1 cellular context compared by ENCODE assay signal in the genomic region with DNA sequence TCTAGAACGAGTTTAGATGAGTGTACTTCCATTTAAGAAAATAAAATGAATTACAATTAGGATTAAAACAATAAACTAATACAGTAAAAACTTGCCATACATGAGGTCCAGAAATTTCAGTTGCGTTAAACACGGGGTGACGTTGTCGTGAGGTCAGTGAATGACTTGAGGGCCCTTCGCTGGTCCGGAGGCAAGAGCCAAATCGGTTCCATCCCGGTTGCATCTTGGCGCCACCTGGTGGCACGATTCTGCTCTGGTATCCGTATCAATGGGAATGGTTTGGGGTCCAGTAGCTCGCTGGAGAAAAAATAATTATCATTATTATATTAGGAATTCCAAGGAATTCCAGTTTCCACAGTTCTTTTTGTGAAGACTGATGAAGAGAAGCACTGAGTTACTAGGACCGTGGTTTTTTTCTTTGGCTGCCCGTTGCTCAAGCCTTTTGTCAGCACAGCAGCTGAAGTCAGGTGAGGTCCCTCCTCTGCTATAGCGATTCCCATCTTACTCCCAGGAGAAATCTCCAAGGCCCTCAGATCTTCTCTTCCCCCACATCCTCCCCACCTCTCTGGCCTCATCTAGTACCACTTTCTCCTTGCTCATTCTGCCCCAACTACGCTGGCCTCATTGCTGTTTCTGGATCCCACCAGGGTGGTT.
TF ChIP-seq lines count a peak whose summit lies in the region.

No MANE protein-coding gene starts in this region.

TF ChIP-seq in GM23338, 12 proteins besides CTCF, POLR2A, EP300 and RAD21 (continued from another document):
- TF ChIP-seq, protein P1, sequence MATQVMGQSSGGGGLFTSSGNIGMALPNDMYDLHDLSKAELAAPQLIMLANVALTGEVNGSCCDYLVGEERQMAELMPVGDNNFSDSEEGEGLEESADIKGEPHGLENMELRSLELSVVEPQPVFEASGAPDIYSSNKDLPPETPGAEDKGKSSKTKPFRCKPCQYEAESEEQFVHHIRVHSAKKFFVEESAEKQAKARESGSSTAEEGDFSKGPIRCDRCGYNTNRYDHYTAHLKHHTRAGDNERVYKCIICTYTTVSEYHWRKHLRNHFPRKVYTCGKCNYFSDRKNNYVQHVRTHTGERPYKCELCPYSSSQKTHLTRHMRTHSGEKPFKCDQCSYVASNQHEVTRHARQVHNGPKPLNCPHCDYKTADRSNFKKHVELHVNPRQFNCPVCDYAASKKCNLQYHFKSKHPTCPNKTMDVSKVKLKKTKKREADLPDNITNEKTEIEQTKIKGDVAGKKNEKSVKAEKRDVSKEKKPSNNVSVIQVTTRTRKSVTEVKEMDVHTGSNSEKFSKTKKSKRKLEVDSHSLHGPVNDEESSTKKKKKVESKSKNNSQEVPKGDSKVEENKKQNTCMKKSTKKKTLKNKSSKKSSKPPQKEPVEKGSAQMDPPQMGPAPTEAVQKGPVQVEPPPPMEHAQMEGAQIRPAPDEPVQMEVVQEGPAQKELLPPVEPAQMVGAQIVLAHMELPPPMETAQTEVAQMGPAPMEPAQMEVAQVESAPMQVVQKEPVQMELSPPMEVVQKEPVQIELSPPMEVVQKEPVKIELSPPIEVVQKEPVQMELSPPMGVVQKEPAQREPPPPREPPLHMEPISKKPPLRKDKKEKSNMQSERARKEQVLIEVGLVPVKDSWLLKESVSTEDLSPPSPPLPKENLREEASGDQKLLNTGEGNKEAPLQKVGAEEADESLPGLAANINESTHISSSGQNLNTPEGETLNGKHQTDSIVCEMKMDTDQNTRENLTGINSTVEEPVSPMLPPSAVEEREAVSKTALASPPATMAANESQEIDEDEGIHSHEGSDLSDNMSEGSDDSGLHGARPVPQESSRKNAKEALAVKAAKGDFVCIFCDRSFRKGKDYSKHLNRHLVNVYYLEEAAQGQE (IDR thresholded peaks at IDR 0.05; ENCODE audit: unreplicated experiment), result no peak
- TF ChIP-seq CREB1 (CRISPR knock-in tag; IDR thresholded peaks at IDR 0.05; ENCODE audit: low read depth) (no peak; the same call in 1 of the 2 replicates), EZH2phosphoT487 (IDR thresholded peaks at IDR 0.05; ENCODE audit: unreplicated experiment) (no peak), POLR2AphosphoS5 (IDR thresholded peaks at IDR 0.05; ENCODE audit: low read depth) (no peak), ZNF331 (CRISPR knock-in tag; IDR thresholded peaks at IDR 0.05; ENCODE audit: low read depth) (no peak)
- TF ChIP-seq, protein P2, sequence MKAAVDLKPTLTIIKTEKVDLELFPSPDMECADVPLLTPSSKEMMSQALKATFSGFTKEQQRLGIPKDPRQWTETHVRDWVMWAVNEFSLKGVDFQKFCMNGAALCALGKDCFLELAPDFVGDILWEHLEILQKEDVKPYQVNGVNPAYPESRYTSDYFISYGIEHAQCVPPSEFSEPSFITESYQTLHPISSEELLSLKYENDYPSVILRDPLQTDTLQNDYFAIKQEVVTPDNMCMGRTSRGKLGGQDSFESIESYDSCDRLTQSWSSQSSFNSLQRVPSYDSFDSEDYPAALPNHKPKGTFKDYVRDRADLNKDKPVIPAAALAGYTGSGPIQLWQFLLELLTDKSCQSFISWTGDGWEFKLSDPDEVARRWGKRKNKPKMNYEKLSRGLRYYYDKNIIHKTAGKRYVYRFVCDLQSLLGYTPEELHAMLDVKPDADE (IDR thresholded peaks at IDR 0.05), result no peak
